Comparison of ENCODE assay signal across 9 cellular contexts in genomic region chr16:89444151-89444723, GRCh38. TPM values are rescaled to one million over a fixed set of nuclear protein-coding genes. Genes with fewer than 3 reads are reported as not detected.
A peak's percentile ranks its signal among the peaks of the same experiment; 100 is the strongest.
DNase-seq lines count a peak whose midpoint lies in the region; ATAC-seq lines count a peak whose summit lies in the region.
"Had no signal": no experiment of that assay in that cellular context is flagged by ENCODE, and none has a peak within 500 bp of the region (broad histone marks: within the 10 kb centered on the region; RNA-seq: fewer than 3 reads in every experiment).

No MANE protein-coding gene starts in this region.

- peak overlapping the region; percentile 12 for H3K27ac Mint-ChIP-seq in activated naive CD8-positive, alpha-beta T cell treated with anti-CD3 and anti-CD28 coated beads, Interleukin-2, amount 10 ng/mL, durations not matched to agents 7 days and 5 days
- H3K27ac Mint-ChIP-seq in naive thymus-derived CD8-positive, alpha-beta T cell, result peak overlapping the region; percentile 75 to 94 (median 90)

- H3K4me1 Mint-ChIP-seq in activated naive CD8-positive, alpha-beta T cell treated with anti-CD3 and anti-CD28 coated beads, Interleukin-2, amount 10 ng/mL, durations not matched to agents 7 days and 5 days, result peaks cover 83% of the 10 kb centered on the region
- peaks cover 64 to 98% (median 95%) of the 10 kb centered on the region in 4 donors for H3K4me1 Mint-ChIP-seq in naive thymus-derived CD8-positive, alpha-beta T cell

- peaks cover 100% of the 10 kb centered on the region in 11 experiments for H4K20me1 ChIP-seq in BLaER1 treated with 17β-estradiol and CSF1 and Interleukin-3, amounts not matched to agents 10 nM and 100 nM

- no peaks in the 10 kb centered on the region for H3K9me3 ChIP-seq in BLaER1 treated with 17β-estradiol and CSF1 and Interleukin-3, amounts not matched to agents 10 nM and 100 nM (replicated peaks in 1 of 11)

- ATAC-seq in activated naive CD8-positive, alpha-beta T cell treated with anti-CD3 and anti-CD28 coated beads, Interleukin-2, amount 10 ng/mL, durations not matched to agents 7 days and 5 days (ENCODE audit: low read depth), result no peak
- peak in 1 of 2 donors; percentile 9 for ATAC-seq in naive thymus-derived CD8-positive, alpha-beta T cell
- no peak for ATAC-seq in HG02938 (IDR thresholded peaks at IDR 0.05; ENCODE audit: unreplicated experiment)
- ATAC-seq in HG02885 (IDR thresholded peaks at IDR 0.05; ENCODE audit: poor library complexity, unreplicated experiment), result no peak

- H3K9ac ChIP-seq in BLaER1 treated with 17β-estradiol and CSF1 and Interleukin-3, amounts not matched to agents 10 nM and 100 nM, result peak overlapping the region in 8 of 11 experiments; percentile 0 to 65 (median 46); a peak in 11 of 22 replicates

- no peaks in the 10 kb centered on the region for H3K27me3 Mint-ChIP-seq in activated naive CD8-positive, alpha-beta T cell treated with anti-CD3 and anti-CD28 coated beads, Interleukin-2, amount 10 ng/mL, durations not matched to agents 7 days and 5 days
- no peaks in the 10 kb centered on the region for H3K27me3 Mint-ChIP-seq in naive thymus-derived CD8-positive, alpha-beta T cell

- peaks cover 5% of the 10 kb centered on the region for H3K36me3 Mint-ChIP-seq in activated naive CD8-positive, alpha-beta T cell treated with anti-CD3 and anti-CD28 coated beads, Interleukin-2, amount 10 ng/mL, durations not matched to agents 7 days and 5 days
- peaks cover 0 to 13% (median 1%) of the 10 kb centered on the region in 3 donors for H3K36me3 Mint-ChIP-seq in naive thymus-derived CD8-positive, alpha-beta T cell

- H3K36me3 ChIP-seq in BLaER1 treated with 17β-estradiol and CSF1 and Interleukin-3, amounts not matched to agents 10 nM and 100 nM, result peaks cover 0 to 23% (median 14%) of the 10 kb centered on the region in 11 experiments; a peak in 18 of 22 replicates
- no peaks in the 10 kb centered on the region for H3K36me3 ChIP-seq in H7 (replicated peaks; ENCODE audit: control insufficient read depth, insufficient read depth, low read length)

- peak; percentile 45 for DNase-seq in H7
- no peak for DNase-seq in activated naive CD8-positive, alpha-beta T cell treated with anti-CD3 and anti-CD28 coated beads, Interleukin-2, amount 10 ng/mL, durations not matched to agents 7 days and 5 days
- DNase-seq in naive thymus-derived CD8-positive, alpha-beta T cell, result no peak
- DNase-seq in NCI-H748 (lab: John Stamatoyannopoulos, UW; ENCODE audit: unreplicated experiment), result no peak
- no peak for DNase-seq in retina
- DNase-seq: activated naive CD4-positive, alpha-beta T cell treated with anti-CD3 and anti-CD28 coated beads, Interleukin-2, amount 50 U/mL, for 16 hours had no signal

- peak overlapping the region in 1 of 10 experiments; percentile 38; a peak in 1 of 20 replicates for H3K4me3 ChIP-seq in BLaER1 treated with 17β-estradiol and CSF1 and Interleukin-3, amounts not matched to agents 10 nM and 100 nM
- H3K4me3 ChIP-seq in H7 (ENCODE audit: insufficient read depth, low read depth, low read length), result no peak overlapping the region

- H3K4me1 ChIP-seq in BLaER1 treated with 17β-estradiol and CSF1 and Interleukin-3, amounts not matched to agents 10 nM and 100 nM, result peaks cover 95 to 100% (median 100%) of the 10 kb centered on the region in 10 experiments

- peak overlapping the region; percentile 76 to 98 (median 90) for H3K4me2 ChIP-seq in BLaER1 treated with 17β-estradiol and CSF1 and Interleukin-3, amounts not matched to agents 10 nM and 100 nM

- peak overlapping the region in 7 of 11 experiments; percentile 8 to 52 (median 42); a peak in 8 of 22 replicates for H3K27ac ChIP-seq in BLaER1 treated with 17β-estradiol and CSF1 and Interleukin-3, amounts not matched to agents 10 nM and 100 nM

- no peaks in the 10 kb centered on the region for H3K27me3 ChIP-seq in BLaER1 treated with 17β-estradiol and CSF1 and Interleukin-3, amounts not matched to agents 10 nM and 100 nM
- H3K27me3 ChIP-seq in H7 (ENCODE audit: control insufficient read depth, insufficient read depth, low read length), result no peaks in the 10 kb centered on the region

- H3K9me3 Mint-ChIP-seq in activated naive CD8-positive, alpha-beta T cell treated with anti-CD3 and anti-CD28 coated beads, Interleukin-2, amount 10 ng/mL, durations not matched to agents 7 days and 5 days, result no peaks in the 10 kb centered on the region
- peaks cover 0 to 2% (median 0%) of the 10 kb centered on the region in 9 donors for H3K9me3 Mint-ChIP-seq in naive thymus-derived CD8-positive, alpha-beta T cell

- peak overlapping the region; percentile 65 for H3K4me3 Mint-ChIP-seq in activated naive CD8-positive, alpha-beta T cell treated with anti-CD3 and anti-CD28 coated beads, Interleukin-2, amount 10 ng/mL, durations not matched to agents 7 days and 5 days
- H3K4me3 Mint-ChIP-seq in naive thymus-derived CD8-positive, alpha-beta T cell, result peak overlapping the region; percentile 56 to 85 (median 78)

- POLR2A ChIA-PET in activated naive CD8-positive, alpha-beta T cell treated with anti-CD3 and anti-CD28 coated beads, Interleukin-2, amount 10 ng/mL, durations not matched to agents 7 days and 5 days (lab: Charles Lee), result no interaction called here
- POLR2A ChIA-PET in naive thymus-derived CD8-positive, alpha-beta T cell (lab: Charles Lee), result interaction anchor here (0.7 to 3.7 kb wide), 6 partner anchors 8 to 64 kb away, joined by 3 to 21 read pairs (median 6); partner anchors contain the start of gene SPG7

RNA-seq across cellular contexts. Expression of gene ANKRD11, which starts 46.1 kb away (rescaled TPM):
- total RNA-seq in H7 (2014; rRNA removed; shearing (Covaris generic)), result 54.4 and 77.3 TPM in 2 replicates
- 100 to 1,000 TPM; 213 to 217 TPM for total RNA-seq in activated naive CD8-positive, alpha-beta T cell treated with anti-CD3 and anti-CD28 coated beads, Interleukin-2, amount 10 ng/mL, durations not matched to agents 7 days and 5 days
- total RNA-seq in naive thymus-derived CD8-positive, alpha-beta T cell, result 100 to 1,000 TPM; 326 to 328 TPM
- 10 to 100 TPM in 2 of 3 donors, 1 to 10 TPM in 1; 8.9 to 61.1 (median 13.9) TPM for polyA plus RNA-seq in naive thymus-derived CD8-positive, alpha-beta T cell
